ENCODE assay signal across 29 cellular contexts in genomic region chr16:57559075-57559790, GRCh38. TPM values are rescaled to one million over a fixed set of nuclear protein-coding genes. Genes with fewer than 3 reads are reported as not detected.
"Had no signal": no experiment of that assay in that cellular context is flagged by ENCODE, and none has a peak within 500 bp of the region (broad histone marks: within the 10 kb centered on the region; RNA-seq: fewer than 3 reads in every experiment).

No MANE protein-coding gene starts in this region.

- H3K27ac Mint-ChIP-seq: activated B cell treated with CpG ODN at 0.5 μM for 24 hours; activated CD8-positive, alpha-beta T cell treated with anti-CD3 and anti-CD28 coated beads for 36 hours; activated T-helper 17 cell treated with anti-CD3 and anti-CD28 coated beads, Interleukin-2, amount 50 U/mL, for 72 hours; endodermal cell; mesothelial cell of epicardium; stimulated activated naive CD8-positive, alpha-beta T cell treated with anti-CD3 and anti-CD28 coated beads, Interleukin-15, amount 100 ng/mL, for 72 hours had no signal

- H3K36me3 ChIP-seq: brain microvascular endothelial cell, thyroid gland, upper lobe of right lung had no signal

- H3K4me1 Mint-ChIP-seq: endodermal cell, mesothelial cell of epicardium had no signal

- DNase-seq: activated B cell treated with CpG ODN at 0.5 μM for 24 hours; activated CD4-positive, alpha-beta T cell treated with anti-CD3 and anti-CD28 coated beads, Interleukin-2, amount 50 U/mL, for 1 hour; activated CD8-positive, alpha-beta T cell treated with anti-CD3 and anti-CD28 coated beads for 36 hours; activated gamma-delta T cell treated with Interleukin-2 at 50 U/mL for 16 hours; activated naive CD4-positive, alpha-beta T cell treated with anti-CD3 and anti-CD28 coated beads, Interleukin-2, amount 50 U/mL, for 16 hours; activated T-cell treated with anti-CD3 and anti-CD28 coated beads, Interleukin-2, amount 50 U/mL, for 1 hour; amniotic stem cell; brain microvascular endothelial cell; caudate nucleus; cortex of kidney; foreskin fibroblast; left ventricle myocardium superior; naive B cell; stimulated activated CD4-positive, alpha-beta T cell treated with anti-CD3 and anti-CD28 coated beads, Interleukin-12 subunit alpha, Interleukin-12 subunit beta, amount 100 ng/mL, for 4 hours; stimulated activated CD4-positive, alpha-beta T cell treated with anti-CD3 and anti-CD28 coated beads, Interleukin-4, amount 100 ng/mL, for 1 hour; stimulated activated naive CD8-positive, alpha-beta T cell treated with anti-CD3 and anti-CD28 coated beads, Interleukin-15, amount 100 ng/mL, for 72 hours; substantia nigra; T-cell; thyroid gland; upper lobe of right lung had no signal

- H3K4me1 ChIP-seq: thyroid gland, upper lobe of right lung had no signal

- H3K27ac ChIP-seq: brain microvascular endothelial cell, skin epidermis, thyroid gland, upper lobe of right lung had no signal

- H3K4me3 ChIP-seq: skin epidermis, thyroid gland, upper lobe of right lung had no signal

- H3K27me3 ChIP-seq: thyroid gland, upper lobe of right lung had no signal

- H3K27me3 Mint-ChIP-seq: activated B cell treated with CpG ODN at 0.5 μM for 24 hours; activated CD8-positive, alpha-beta T cell treated with anti-CD3 and anti-CD28 coated beads for 36 hours; activated T-helper 17 cell treated with anti-CD3 and anti-CD28 coated beads, Interleukin-2, amount 50 U/mL, for 72 hours; naive B cell; stimulated activated naive CD8-positive, alpha-beta T cell treated with anti-CD3 and anti-CD28 coated beads, Interleukin-15, amount 100 ng/mL, for 72 hours had no signal

- ATAC-seq: activated CD8-positive, alpha-beta T cell treated with anti-CD3 and anti-CD28 coated beads for 36 hours; activated T-helper 17 cell treated with anti-CD3 and anti-CD28 coated beads, Interleukin-2, amount 50 U/mL, for 72 hours; esophagus mucosa; left ventricle myocardium superior; sciatic nerve; stimulated activated naive CD8-positive, alpha-beta T cell treated with anti-CD3 and anti-CD28 coated beads, Interleukin-15, amount 100 ng/mL, for 72 hours; T-cell; upper lobe of right lung had no signal

- H3K4me3 Mint-ChIP-seq: activated B cell treated with CpG ODN at 0.5 μM for 24 hours; activated CD8-positive, alpha-beta T cell treated with anti-CD3 and anti-CD28 coated beads for 36 hours; activated T-helper 17 cell treated with anti-CD3 and anti-CD28 coated beads, Interleukin-2, amount 50 U/mL, for 72 hours; endodermal cell; mesothelial cell of epicardium; stimulated activated naive CD8-positive, alpha-beta T cell treated with anti-CD3 and anti-CD28 coated beads, Interleukin-15, amount 100 ng/mL, for 72 hours; T-cell had no signal

- H3K9me3 ChIP-seq: thyroid gland had no signal

RNA-seq across cellular contexts. Expression of gene ADGRG5, which starts 16.8 kb away (rescaled TPM):
- total RNA-seq: chondrocyte, left ventricle myocardium superior, lung microvascular endothelial cell, renal cortical epithelial cell had no signal
